22 cellular contexts compared by ENCODE assay signal in genomic region chr6:74932214-74932923, GRCh38.
A peak's percentile ranks its signal among the peaks of the same experiment; 100 is the strongest.
DNase-seq lines count a peak whose midpoint lies in the region; ATAC-seq, FAIRE-seq and TF ChIP-seq lines count a peak whose summit lies in the region.
"Had no signal": no experiment of that assay in that cellular context is flagged by ENCODE, and none has a peak within 500 bp of the region (broad histone marks: within the 10 kb centered on the region; RNA-seq: fewer than 3 reads in every experiment).

No MANE protein-coding gene starts in this region.

- H3K4me2 ChIP-seq in keratinocyte (ENCODE audit: control insufficient read depth, extremely low read depth, insufficient read depth, low read depth, low read length) = peak overlapping the region; percentile 48
- H3K4me2 ChIP-seq: A549 had no signal

- intact Hi-C loops in MCF 10A (cut with micrococcal nuclease) = no loop called here
- intact Hi-C loops in breast epithelium (cut with DNase I; ENCODE audit: low total_unique reads) = loop anchor here (5.0 kb wide), 1 partner anchor 770 kb away; no protein-coding TSS in a partner anchor

- POLR2A ChIA-PET in MCF 10A (lab: Yijun Ruan, JAX) = interaction anchor here (0.7 to 1.6 kb wide), 4 partner anchors 10 to 183 kb away, joined by 3 to 6 read pairs (median 4); no protein-coding TSS in a partner anchor

- TF ChIP-seq CTCF in MCF 10A (IDR thresholded peaks at IDR 0.05; ENCODE audit: unreplicated experiment) (no peak), breast epithelium (IDR thresholded peaks at IDR 0.05) (no peak), keratinocyte (optimal IDR thresholded peaks at IDR 0.05 in 1 of 3, IDR thresholded peaks at IDR 0.05 in 1 of 3, conservative IDR thresholded peaks at IDR 0.05 in 1 of 3; ENCODE audit: extremely low read depth in 1 of 3, insufficient read depth in 2 of 3, low read length in 3 of 3) (no peak)

- H3K27me3 ChIP-seq in breast epithelium = no peaks in the 10 kb centered on the region
- H3K27me3 ChIP-seq in keratinocyte (ENCODE audit: control insufficient read depth, extremely low read depth, insufficient read depth, low read length) = no peaks in the 10 kb centered on the region
- H3K27me3 ChIP-seq: spleen, upper lobe of left lung had no signal

- H3K4me3 Mint-ChIP-seq in MCF 10A (ENCODE audit: unreplicated experiment) = peak overlapping the region; percentile 0
- H3K4me3 Mint-ChIP-seq in T-helper 2 cell treated with Interferon-gamma antibody and Interleukin-4, amounts not matched to agents 5 μg/mL and 100 μg/mL, for 36 hours = no peak overlapping the region
- H3K4me3 Mint-ChIP-seq: activated CD8-positive, alpha-beta T cell treated with anti-CD3 and anti-CD28 coated beads for 36 hours; activated naive CD8-positive, alpha-beta T cell treated with anti-CD3 and anti-CD28 coated beads, Interleukin-2, amount 50 U/mL, for 24 hours; activated T-cell treated with anti-CD3 and anti-CD28 coated beads, Interleukin-2, amount 50 U/mL, for 72 hours; CD14-positive monocyte; naive thymus-derived CD8-positive, alpha-beta T cell; stimulated activated effector memory CD8-positive, alpha-beta T cell treated with anti-CD3 and anti-CD28 coated beads, Interleukin-12 subunit alpha, Interleukin-12 subunit beta, amount 100 ng/mL, for 72 hours had no signal

- FAIRE-seq in keratinocyte (lab: Jason Lieb, UNC) = peak; percentile 44
- FAIRE-seq: A549 had no signal

- H3K36me3 ChIP-seq in breast epithelium = no peaks in the 10 kb centered on the region
- H3K36me3 ChIP-seq in keratinocyte (ENCODE audit: control insufficient read depth in 2 of 2, extremely low read depth in 1 of 2, insufficient read depth in 2 of 2, low read length in 2 of 2) = peaks cover 0 to 2% of the 10 kb centered on the region in 2 experiments
- H3K36me3 ChIP-seq: lower lobe of right lung, spleen, upper lobe of left lung had no signal

- no peak overlapping the region for H2AFZ ChIP-seq in keratinocyte (ENCODE audit: control insufficient read depth, low read length)

- H3K9me3 ChIP-seq in breast epithelium (no peaks in the 10 kb centered on the region), keratinocyte (ENCODE audit: control insufficient read depth, low read depth, low read length) (no peaks in the 10 kb centered on the region)
- H3K9me3 ChIP-seq: A549, lower lobe of right lung, spleen, upper lobe of left lung had no signal

- H3K4me1 ChIP-seq in breast epithelium (no peaks in the 10 kb centered on the region), keratinocyte (ENCODE audit: control insufficient read depth, extremely low read depth, insufficient read depth, low read length) (peaks cover 18% of the 10 kb centered on the region)
- H3K4me1 ChIP-seq: A549, lower lobe of right lung, spleen, upper lobe of left lung had no signal

- no TSS peak for BruUV-seq in MCF 10A (replicated peaks; lab: Mats Ljungman, UMichigan)

- H3K27ac ChIP-seq in breast epithelium (no peak overlapping the region), keratinocyte (ENCODE audit: control insufficient read depth, insufficient read depth, low read length) (no peak overlapping the region)
- H3K27ac ChIP-seq: A549, lower lobe of right lung, spleen, upper lobe of left lung had no signal

- no peaks in the 10 kb centered on the region for H3K36me3 Mint-ChIP-seq in MCF 10A (ENCODE audit: insufficient read depth, unreplicated experiment)
- H3K36me3 Mint-ChIP-seq in T-helper 2 cell treated with Interferon-gamma antibody and Interleukin-4, amounts not matched to agents 5 μg/mL and 100 μg/mL, for 36 hours (ENCODE audit: low read depth) = no peaks in the 10 kb centered on the region
- H3K36me3 Mint-ChIP-seq: CD14-positive monocyte; naive thymus-derived CD8-positive, alpha-beta T cell; stimulated activated effector memory CD8-positive, alpha-beta T cell treated with anti-CD3 and anti-CD28 coated beads, Interleukin-12 subunit alpha, Interleukin-12 subunit beta, amount 100 ng/mL, for 72 hours had no signal

- dilution Hi-C loops in keratinocyte (cut with MboI; ENCODE audit: extremely low pct_ligation_motif_present, low sequenced_read_pairs) = no loop called here

- TF ChIP-seq POLR2A in breast epithelium (IDR thresholded peaks at IDR 0.05) = no peak

- no peak overlapping the region for H3K9ac ChIP-seq in keratinocyte (ENCODE audit: control insufficient read depth, extremely low read depth, insufficient read depth, low read length)

- no peaks in the 10 kb centered on the region for H3K27me3 Mint-ChIP-seq in MCF 10A (ENCODE audit: insufficient read depth, unreplicated experiment)
- H3K27me3 Mint-ChIP-seq in T-helper 2 cell treated with Interferon-gamma antibody and Interleukin-4, amounts not matched to agents 5 μg/mL and 100 μg/mL, for 36 hours (ENCODE audit: low read depth) = no peaks in the 10 kb centered on the region
- H3K27me3 Mint-ChIP-seq: activated naive CD8-positive, alpha-beta T cell treated with anti-CD3 and anti-CD28 coated beads, Interleukin-2, amount 50 U/mL, for 24 hours; progenitor cell of endocrine pancreas had no signal

- no peaks in the 10 kb centered on the region for H3K79me2 ChIP-seq in keratinocyte (ENCODE audit: control insufficient read depth, insufficient read depth, low read length)

- no peaks in the 10 kb centered on the region for H3K9me1 ChIP-seq in keratinocyte (ENCODE audit: control insufficient read depth, extremely low read depth, insufficient read depth, low read length)

- no peak overlapping the region for H3K4me3 ChIP-seq in breast epithelium
- no peak overlapping the region for H3K4me3 ChIP-seq in keratinocyte (ENCODE audit: control insufficient read depth in 2 of 3, extremely low read depth in 1 of 3, insufficient read depth in 2 of 3, low read depth in 1 of 3, low read length in 3 of 3)
- H3K4me3 ChIP-seq: A549, lower lobe of right lung, spleen, upper lobe of left lung had no signal

- no peaks in the 10 kb centered on the region for H4K20me1 ChIP-seq in keratinocyte (ENCODE audit: control insufficient read depth, extremely low read depth, insufficient read depth, low read length)

- H3K27ac Mint-ChIP-seq in MCF 10A (ENCODE audit: low read depth, unreplicated experiment) = peak overlapping the region; percentile 82
- H3K27ac Mint-ChIP-seq in T-helper 2 cell treated with Interferon-gamma antibody and Interleukin-4, amounts not matched to agents 5 μg/mL and 100 μg/mL, for 36 hours = no peak overlapping the region
- H3K27ac Mint-ChIP-seq: activated CD8-positive, alpha-beta T cell treated with anti-CD3 and anti-CD28 coated beads for 36 hours; activated naive CD8-positive, alpha-beta T cell treated with anti-CD3 and anti-CD28 coated beads, Interleukin-2, amount 50 U/mL, for 24 hours; activated T-cell treated with anti-CD3 and anti-CD28 coated beads, Interleukin-2, amount 50 U/mL, for 72 hours; CD14-positive monocyte; naive thymus-derived CD8-positive, alpha-beta T cell; progenitor cell of endocrine pancreas; stimulated activated effector memory CD8-positive, alpha-beta T cell treated with anti-CD3 and anti-CD28 coated beads, Interleukin-12 subunit alpha, Interleukin-12 subunit beta, amount 100 ng/mL, for 72 hours had no signal

- DNase-seq in MCF 10A (ENCODE audit: unreplicated experiment) = no peak
- DNase-seq in breast epithelium (ENCODE audit: low spot score in 2 of 2) = no peak
- DNase-seq in UCSD-AML1 (lab: John Stamatoyannopoulos, UW; ENCODE audit: unreplicated experiment) = peak; percentile 44
- no peak for DNase-seq in keratinocyte (ENCODE audit: low read depth, low spot score)
- no peak for DNase-seq in glomerular visceral epithelial cell (ENCODE audit: extremely low spot score)
- DNase-seq in T-helper 2 cell treated with Interferon-gamma antibody and Interleukin-4, amounts not matched to agents 5 μg/mL and 100 μg/mL, for 36 hours (ENCODE audit: low spot score) = no peak
- DNase-seq in NCI-H2029 treated with DMSO at 0.1 percent for 48 hours (lab: John Stamatoyannopoulos, UW) = no peak
- DNase-seq: activated CD8-positive, alpha-beta T cell treated with anti-CD3 and anti-CD28 coated beads for 36 hours; activated naive CD8-positive, alpha-beta T cell treated with anti-CD3 and anti-CD28 coated beads, Interleukin-2, amount 50 U/mL, for 24 hours; activated T-cell treated with anti-CD3 and anti-CD28 coated beads, Interleukin-2, amount 50 U/mL, for 72 hours; central memory CD4-positive, alpha-beta T cell; lower lobe of right lung; naive thymus-derived CD8-positive, alpha-beta T cell; NCI-H1105 treated with DMSO at 0.1 percent for 48 hours; NCI-H446 treated with DMSO at 0.1 percent for 48 hours; spleen; upper lobe of left lung had no signal

- no peaks in the 10 kb centered on the region for H3K9me3 Mint-ChIP-seq in MCF 10A (ENCODE audit: unreplicated experiment)
- no peaks in the 10 kb centered on the region for H3K9me3 Mint-ChIP-seq in T-helper 2 cell treated with Interferon-gamma antibody and Interleukin-4, amounts not matched to agents 5 μg/mL and 100 μg/mL, for 36 hours
- H3K9me3 Mint-ChIP-seq: activated CD8-positive, alpha-beta T cell treated with anti-CD3 and anti-CD28 coated beads for 36 hours; stimulated activated effector memory CD8-positive, alpha-beta T cell treated with anti-CD3 and anti-CD28 coated beads, Interleukin-12 subunit alpha, Interleukin-12 subunit beta, amount 100 ng/mL, for 72 hours had no signal

- peaks cover 32% of the 10 kb centered on the region for H3K4me1 Mint-ChIP-seq in MCF 10A (ENCODE audit: insufficient read depth, unreplicated experiment)
- H3K4me1 Mint-ChIP-seq in T-helper 2 cell treated with Interferon-gamma antibody and Interleukin-4, amounts not matched to agents 5 μg/mL and 100 μg/mL, for 36 hours (ENCODE audit: low read depth) = no peaks in the 10 kb centered on the region
- H3K4me1 Mint-ChIP-seq: activated naive CD8-positive, alpha-beta T cell treated with anti-CD3 and anti-CD28 coated beads, Interleukin-2, amount 50 U/mL, for 24 hours; CD14-positive monocyte; naive thymus-derived CD8-positive, alpha-beta T cell; stimulated activated effector memory CD8-positive, alpha-beta T cell treated with anti-CD3 and anti-CD28 coated beads, Interleukin-12 subunit alpha, Interleukin-12 subunit beta, amount 100 ng/mL, for 72 hours had no signal

- CTCF ChIA-PET in MCF 10A (lab: Yijun Ruan, JAX) = interaction anchor here (1.3 kb wide), 1 partner anchor 271 kb away, joined by 4 read pairs; no protein-coding TSS in a partner anchor

- ATAC-seq in HG02938 (IDR thresholded peaks at IDR 0.05; ENCODE audit: unreplicated experiment) = no peak
- ATAC-seq: A549; activated CD8-positive, alpha-beta T cell treated with anti-CD3 and anti-CD28 coated beads for 36 hours; activated naive CD8-positive, alpha-beta T cell treated with anti-CD3 and anti-CD28 coated beads, Interleukin-2, amount 50 U/mL, for 24 hours; activated T-cell treated with anti-CD3 and anti-CD28 coated beads, Interleukin-2, amount 50 U/mL, for 72 hours; lower lobe of right lung; naive thymus-derived CD8-positive, alpha-beta T cell; stimulated activated effector memory CD8-positive, alpha-beta T cell treated with anti-CD3 and anti-CD28 coated beads, Interleukin-12 subunit alpha, Interleukin-12 subunit beta, amount 100 ng/mL, for 72 hours had no signal
